9 cellular contexts compared by ENCODE assay signal in the genomic region with DNA sequence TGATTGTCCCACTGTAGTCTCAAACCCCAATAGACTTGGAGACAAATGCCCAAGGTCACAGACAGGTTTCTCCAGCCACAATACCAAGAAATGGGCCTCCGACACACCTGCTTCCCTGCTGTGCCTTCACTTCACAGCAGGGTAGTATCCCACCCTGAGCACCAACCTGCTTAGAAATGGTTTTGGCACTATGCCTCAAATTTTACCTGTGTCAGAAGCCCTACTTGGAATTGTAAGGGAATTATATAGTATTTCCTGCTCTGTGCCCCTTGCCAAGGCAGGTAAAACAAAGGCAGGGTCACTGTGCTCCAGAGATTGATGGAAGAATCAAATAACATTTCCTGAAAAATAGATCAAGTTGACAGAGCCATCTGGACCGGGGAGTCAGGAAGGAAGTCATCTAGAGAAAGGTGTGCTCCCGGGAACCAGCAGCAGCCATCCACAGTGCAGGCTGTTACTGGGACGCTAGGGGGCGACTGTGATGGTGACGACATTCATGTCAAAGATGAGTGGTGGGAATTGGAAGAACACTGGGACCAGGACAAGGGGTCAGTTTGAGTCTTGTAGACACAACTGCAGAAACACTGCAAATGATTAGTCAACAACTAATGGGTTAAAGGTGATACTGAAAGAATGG.
A peak's percentile ranks its signal among the peaks of the same experiment; 100 is the strongest.
DNase-seq lines count a peak whose midpoint lies in the region; ATAC-seq and TF ChIP-seq lines count a peak whose summit lies in the region.
"Had no signal": no experiment of that assay in that cellular context is flagged by ENCODE, and none has a peak within 500 bp of the region (broad histone marks: within the 10 kb centered on the region; RNA-seq: fewer than 3 reads in every experiment).

No MANE protein-coding gene starts in this region.

- H4K91ac ChIP-seq in H9 (ENCODE audit: insufficient read length, low read depth, low read length) = no peak overlapping the region

- H3T11ph ChIP-seq in H9 (ENCODE audit: low read length) = no peak overlapping the region

- no peak overlapping the region for H3K18ac ChIP-seq in H9 (ENCODE audit: insufficient read length, low read depth, low read length)

- H2AFZ ChIP-seq in H9 (ENCODE audit: low read length) = no peak overlapping the region

- H3K27me3 ChIP-seq in H9 (ENCODE audit: insufficient read depth, low read length) (no peaks in the 10 kb centered on the region), kidney epithelial cell (ENCODE audit: control insufficient read depth, insufficient read depth, low read length) (no peaks in the 10 kb centered on the region)

- no peaks in the 10 kb centered on the region for H3K23me2 ChIP-seq in H9 (ENCODE audit: insufficient read length, low read depth, low read length, poor library complexity, severe bottlenecking)

- H3K27ac ChIP-seq in H9 (ENCODE audit: insufficient read length, low read depth, low read length) = no peak overlapping the region

- H3K9me3 Mint-ChIP-seq in activated CD4-positive, alpha-beta T cell treated with anti-CD3 and anti-CD28 coated beads for 36 hours (ENCODE audit: low read depth) = no peaks in the 10 kb centered on the region
- H3K9me3 Mint-ChIP-seq in H9 = no peaks in the 10 kb centered on the region
- H3K9me3 Mint-ChIP-seq: nephron had no signal

- CTCF ChIA-PET in activated CD4-positive, alpha-beta T cell treated with anti-CD3 and anti-CD28 coated beads for 36 hours (lab: Charles Lee) = interaction anchor here (0.6 to 1.1 kb wide), 2 partner anchors 9 to 95 kb away, joined by 3 read pairs; no protein-coding TSS in a partner anchor

- H3K23ac ChIP-seq in H9 (ENCODE audit: insufficient read length, low read depth, low read length) = no peak overlapping the region

- no peak overlapping the region for H3K4ac ChIP-seq in H9 (ENCODE audit: low read depth, low read length)

- H3K4me1 Mint-ChIP-seq in activated CD4-positive, alpha-beta T cell treated with anti-CD3 and anti-CD28 coated beads for 36 hours = peaks cover 2% of the 10 kb centered on the region
- H3K4me1 Mint-ChIP-seq in H9 = no peaks in the 10 kb centered on the region
- H3K4me1 Mint-ChIP-seq: nephron had no signal

- no peaks in the 10 kb centered on the region for H3K9me3 ChIP-seq in H9 (ENCODE audit: control insufficient read depth, low read depth, low read length)

- no peak overlapping the region for H2BK20ac ChIP-seq in H9 (ENCODE audit: low read depth, low read length, poor library complexity, severe bottlenecking)

- no peak overlapping the region for H2BK15ac ChIP-seq in H9 (ENCODE audit: low read depth, low read length)

- no peak overlapping the region for H3K27ac Mint-ChIP-seq in activated CD4-positive, alpha-beta T cell treated with anti-CD3 and anti-CD28 coated beads for 36 hours
- H3K27ac Mint-ChIP-seq in H9 = no peak overlapping the region
- H3K27ac Mint-ChIP-seq: nephron had no signal

- no peak overlapping the region for H4K5ac ChIP-seq in H9 (ENCODE audit: insufficient read length, low read depth, low read length)

- H3K36me3 ChIP-seq in kidney epithelial cell (ENCODE audit: control insufficient read depth, insufficient read depth, low read length) = no peaks in the 10 kb centered on the region

- peak; percentile 88 for TF ChIP-seq CTCF in H9 (conservative IDR thresholded peaks at IDR 0.05)
- TF ChIP-seq CTCF in kidney epithelial cell (IDR thresholded peaks at IDR 0.05; ENCODE audit: insufficient read depth, low read length, poor library complexity, severe bottlenecking) = peak; percentile 27

- no CpG with 5 or more reads among the region's 6 CpGs for WGBS in H9 (ENCODE audit: extremely low coverage, insufficient read length, low lambda C conversion rate)

- no peaks in the 10 kb centered on the region for H3K79me1 ChIP-seq in H9 (ENCODE audit: insufficient read depth, low read depth, low read length, poor library complexity, severe bottlenecking)

- H2BK5ac ChIP-seq in H9 (ENCODE audit: insufficient read length, low read length) = no peak overlapping the region

- H4K20me1 ChIP-seq in H9 (ENCODE audit: control insufficient read depth, insufficient read depth, insufficient read length) = no peaks in the 10 kb centered on the region

- intact Hi-C loops in activated CD4-positive, alpha-beta T cell treated with anti-CD3 and anti-CD28 coated beads for 36 hours (cut with DNase I, micrococcal nuclease) = no loop called here
- intact Hi-C loops in left colon (cut with DNase I, micrococcal nuclease) = no loop called here

- no peak overlapping the region for H2BK12ac ChIP-seq in H9 (ENCODE audit: insufficient read length, low read depth, low read length)

- POLR2A ChIA-PET in activated CD4-positive, alpha-beta T cell treated with anti-CD3 and anti-CD28 coated beads for 36 hours (lab: Charles Lee) = no interaction called here

- H2BK120ac ChIP-seq in H9 (ENCODE audit: low read depth, low read length, poor library complexity, severe bottlenecking) = no peak overlapping the region

- no peak overlapping the region for H3K56ac ChIP-seq in H9 (ENCODE audit: insufficient read length, low read depth, low read length)

- H3K27me3 Mint-ChIP-seq in activated CD4-positive, alpha-beta T cell treated with anti-CD3 and anti-CD28 coated beads for 36 hours = peaks cover 21% of the 10 kb centered on the region
- H3K27me3 Mint-ChIP-seq in H9 (ENCODE audit: low read depth) = no peaks in the 10 kb centered on the region

- no peak overlapping the region for H3K4me2 ChIP-seq in H9 (ENCODE audit: insufficient read depth, insufficient read length, low read length)

- H4K8ac ChIP-seq in H9 (replicated peaks; ENCODE audit: insufficient read length, low read depth, low read length) = no peak overlapping the region

- no peak overlapping the region for H3K14ac ChIP-seq in H9 (ENCODE audit: insufficient read depth, low read length)

- H3K4me3 ChIP-seq in kidney epithelial cell (ENCODE audit: low read depth, low read length) = no peak overlapping the region

- H3K36me3 Mint-ChIP-seq in activated CD4-positive, alpha-beta T cell treated with anti-CD3 and anti-CD28 coated beads for 36 hours (ENCODE audit: low read depth) = no peaks in the 10 kb centered on the region
- H3K36me3 Mint-ChIP-seq in H9 (ENCODE audit: insufficient read depth in 1 of 3, low read depth in 3 of 3) = no peaks in the 10 kb centered on the region

- no peak overlapping the region for H3K4me3 Mint-ChIP-seq in activated CD4-positive, alpha-beta T cell treated with anti-CD3 and anti-CD28 coated beads for 36 hours
- H3K4me3 Mint-ChIP-seq in H9 = no peak overlapping the region
- H3K4me3 Mint-ChIP-seq: nephron had no signal

- no peak overlapping the region for H3K9ac ChIP-seq in H9 (ENCODE audit: extremely low read depth, insufficient read length, low read length)

- H2AK5ac ChIP-seq in H9 (ENCODE audit: insufficient read length, low read length) = no peak overlapping the region

- no peak for ATAC-seq in activated CD4-positive, alpha-beta T cell treated with anti-CD3 and anti-CD28 coated beads for 36 hours
- no peak for ATAC-seq in left colon

- no peaks in the 10 kb centered on the region for H3K79me2 ChIP-seq in H9 (ENCODE audit: insufficient read depth, low read length)

- no peaks in the 10 kb centered on the region for H3K4me1 ChIP-seq in H9 (ENCODE audit: insufficient read depth, low read length)

- DNase-seq in activated CD4-positive, alpha-beta T cell treated with anti-CD3 and anti-CD28 coated beads for 36 hours = peak; percentile 55
- no peak for DNase-seq in activated CD4-positive, alpha-beta T cell treated with anti-CD3 and anti-CD28 coated beads for 4 hours
- peak; percentile 79 for DNase-seq in H9
- DNase-seq in UCSD-AML1 (lab: John Stamatoyannopoulos, UW; ENCODE audit: unreplicated experiment) = peak; percentile 14
- DNase-seq in kidney epithelial cell (ENCODE audit: low read depth) = no peak
- DNase-seq in NCI-H2227 (lab: John Stamatoyannopoulos, UW; ENCODE audit: unreplicated experiment) = no peak
- DNase-seq in left colon = no peak
- no peak for DNase-seq in middle frontal gyrus (ENCODE audit: extremely low spot score, low spot score)

Comparison
In these comparisons a context has a peak if more than half of its experiments do, and no peak if none do; other contexts are left out.
1. DNase-seq: peak in activated CD4-positive, alpha-beta T cell treated with anti-CD3 and anti-CD28 coated beads for 36 hours (single experiment), H9 (single experiment) and UCSD-AML1 (single experiment); none in activated CD4-positive, alpha-beta T cell treated with anti-CD3 and anti-CD28 coated beads for 4 hours (0 of 2), kidney epithelial cell (single experiment), NCI-H2227 (single experiment), left colon (0 of 2) and middle frontal gyrus (single experiment).